In genomic region chr13:100734194-100734720, GRCh38 we compare ENCODE assay signal across 1 cellular context.
TF ChIP-seq lines count a peak whose summit lies in the region.

No MANE protein-coding gene starts in this region.

TF ChIP-seq in GM23338, 12 proteins besides CTCF, POLR2A, EP300 and RAD21 (continued from another document):
- TF ChIP-seq ZNF462 (CRISPR knock-in tag; IDR thresholded peaks at IDR 0.05), result no peak
- TF ChIP-seq ETS1 (IDR thresholded peaks at IDR 0.05), result no peak
- no peak for TF ChIP-seq NANOG (IDR thresholded peaks at IDR 0.05; ENCODE audit: borderline replicate concordance)
- TF ChIP-seq EZH2phosphoT487 (IDR thresholded peaks at IDR 0.05; ENCODE audit: unreplicated experiment), result no peak
